In the genomic region with DNA sequence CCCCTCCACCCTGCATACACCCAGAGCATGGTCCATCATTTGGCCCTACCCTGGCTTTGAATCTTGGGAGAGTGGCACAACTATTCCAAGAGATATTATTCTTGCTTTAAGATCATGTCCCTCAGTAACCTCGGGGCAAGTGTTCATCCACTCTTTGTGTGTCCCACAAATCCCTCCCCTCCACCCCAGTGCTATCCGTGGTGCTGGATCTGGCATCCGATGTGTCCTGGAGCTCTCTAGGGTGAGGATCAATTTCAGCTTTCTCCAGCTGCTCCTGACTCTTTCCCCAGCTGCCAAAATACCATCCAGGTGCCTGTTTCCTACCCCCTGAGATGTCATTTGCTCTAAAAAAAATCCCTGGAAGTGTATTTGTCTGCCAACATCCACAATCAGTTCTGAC, we compare ENCODE assay signal across 1 cellular context.
TF ChIP-seq lines count a peak whose summit lies in the region.

No MANE protein-coding gene starts in this region.

TF ChIP-seq in HCT116, 20 proteins besides CTCF, POLR2A, EP300 and RAD21:
- TF ChIP-seq, protein P1, sequence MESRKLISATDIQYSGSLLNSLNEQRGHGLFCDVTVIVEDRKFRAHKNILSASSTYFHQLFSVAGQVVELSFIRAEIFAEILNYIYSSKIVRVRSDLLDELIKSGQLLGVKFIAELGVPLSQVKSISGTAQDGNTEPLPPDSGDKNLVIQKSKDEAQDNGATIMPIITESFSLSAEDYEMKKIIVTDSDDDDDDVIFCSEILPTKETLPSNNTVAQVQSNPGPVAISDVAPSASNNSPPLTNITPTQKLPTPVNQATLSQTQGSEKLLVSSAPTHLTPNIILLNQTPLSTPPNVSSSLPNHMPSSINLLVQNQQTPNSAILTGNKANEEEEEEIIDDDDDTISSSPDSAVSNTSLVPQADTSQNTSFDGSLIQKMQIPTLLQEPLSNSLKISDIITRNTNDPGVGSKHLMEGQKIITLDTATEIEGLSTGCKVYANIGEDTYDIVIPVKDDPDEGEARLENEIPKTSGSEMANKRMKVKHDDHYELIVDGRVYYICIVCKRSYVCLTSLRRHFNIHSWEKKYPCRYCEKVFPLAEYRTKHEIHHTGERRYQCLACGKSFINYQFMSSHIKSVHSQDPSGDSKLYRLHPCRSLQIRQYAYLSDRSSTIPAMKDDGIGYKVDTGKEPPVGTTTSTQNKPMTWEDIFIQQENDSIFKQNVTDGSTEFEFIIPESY (IDR thresholded peaks at IDR 0.05; ENCODE audit: extremely low read depth, insufficient replicate concordance, low read length), result no peak
- TF ChIP-seq ZNF274 (IDR thresholded peaks at IDR 0.05; ENCODE audit: low read depth, low read length), result no peak
- no peak for TF ChIP-seq EZH2phosphoT487 (IDR thresholded peaks at IDR 0.05; ENCODE audit: borderline replicate concordance)
- no peak for TF ChIP-seq EZH2 (IDR thresholded peaks at IDR 0.05)
- no peak for TF ChIP-seq FOSL1 (IDR thresholded peaks at IDR 0.05; ENCODE audit: low read depth)
- TF ChIP-seq, protein P2, sequence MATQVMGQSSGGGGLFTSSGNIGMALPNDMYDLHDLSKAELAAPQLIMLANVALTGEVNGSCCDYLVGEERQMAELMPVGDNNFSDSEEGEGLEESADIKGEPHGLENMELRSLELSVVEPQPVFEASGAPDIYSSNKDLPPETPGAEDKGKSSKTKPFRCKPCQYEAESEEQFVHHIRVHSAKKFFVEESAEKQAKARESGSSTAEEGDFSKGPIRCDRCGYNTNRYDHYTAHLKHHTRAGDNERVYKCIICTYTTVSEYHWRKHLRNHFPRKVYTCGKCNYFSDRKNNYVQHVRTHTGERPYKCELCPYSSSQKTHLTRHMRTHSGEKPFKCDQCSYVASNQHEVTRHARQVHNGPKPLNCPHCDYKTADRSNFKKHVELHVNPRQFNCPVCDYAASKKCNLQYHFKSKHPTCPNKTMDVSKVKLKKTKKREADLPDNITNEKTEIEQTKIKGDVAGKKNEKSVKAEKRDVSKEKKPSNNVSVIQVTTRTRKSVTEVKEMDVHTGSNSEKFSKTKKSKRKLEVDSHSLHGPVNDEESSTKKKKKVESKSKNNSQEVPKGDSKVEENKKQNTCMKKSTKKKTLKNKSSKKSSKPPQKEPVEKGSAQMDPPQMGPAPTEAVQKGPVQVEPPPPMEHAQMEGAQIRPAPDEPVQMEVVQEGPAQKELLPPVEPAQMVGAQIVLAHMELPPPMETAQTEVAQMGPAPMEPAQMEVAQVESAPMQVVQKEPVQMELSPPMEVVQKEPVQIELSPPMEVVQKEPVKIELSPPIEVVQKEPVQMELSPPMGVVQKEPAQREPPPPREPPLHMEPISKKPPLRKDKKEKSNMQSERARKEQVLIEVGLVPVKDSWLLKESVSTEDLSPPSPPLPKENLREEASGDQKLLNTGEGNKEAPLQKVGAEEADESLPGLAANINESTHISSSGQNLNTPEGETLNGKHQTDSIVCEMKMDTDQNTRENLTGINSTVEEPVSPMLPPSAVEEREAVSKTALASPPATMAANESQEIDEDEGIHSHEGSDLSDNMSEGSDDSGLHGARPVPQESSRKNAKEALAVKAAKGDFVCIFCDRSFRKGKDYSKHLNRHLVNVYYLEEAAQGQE (IDR thresholded peaks at IDR 0.05; ENCODE audit: low read depth), result peak; percentile 63
